Comparison of ENCODE assay signal across 1 cellular context in the genomic region with DNA sequence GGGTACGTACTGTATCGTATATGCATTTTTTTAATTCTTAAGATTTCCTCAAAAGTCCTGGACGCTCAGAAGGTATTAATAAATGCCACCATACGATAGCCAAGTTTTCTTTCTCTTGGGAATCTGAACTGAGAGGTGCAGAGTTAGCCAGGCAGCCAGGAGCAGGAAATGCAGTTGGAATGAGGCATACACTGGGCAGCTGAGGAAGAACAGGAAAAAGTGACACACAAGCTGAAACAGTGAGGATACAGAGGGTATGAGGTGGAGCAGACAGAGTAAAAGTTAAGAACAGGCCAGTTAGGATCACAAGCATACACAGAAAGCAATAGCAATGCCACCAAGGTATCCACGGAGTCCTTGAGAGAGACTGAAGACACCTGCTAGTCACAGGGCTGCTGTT.
TF ChIP-seq lines count a peak whose summit lies in the region.

No MANE protein-coding gene starts in this region.

TF ChIP-seq in endothelial cell of umbilical vein, 7 proteins besides CTCF, POLR2A, EP300 and RAD21:
- TF ChIP-seq POLR2AphosphoS5 (IDR thresholded peaks at IDR 0.05; ENCODE audit: insufficient read depth, low read depth, low read length) (peak; percentile 58), FOS (IDR thresholded peaks at IDR 0.05; ENCODE audit: borderline replicate concordance, insufficient read depth, low read length) (peak; percentile 79), GATA2 (IDR thresholded peaks at IDR 0.05; ENCODE audit: insufficient read depth, insufficient read length, low read depth, low read length) (no peak), JUN (IDR thresholded peaks at IDR 0.05; ENCODE audit: borderline replicate concordance, insufficient read depth, insufficient read length, low read depth) (peak; percentile 68)
